In the genomic region with DNA sequence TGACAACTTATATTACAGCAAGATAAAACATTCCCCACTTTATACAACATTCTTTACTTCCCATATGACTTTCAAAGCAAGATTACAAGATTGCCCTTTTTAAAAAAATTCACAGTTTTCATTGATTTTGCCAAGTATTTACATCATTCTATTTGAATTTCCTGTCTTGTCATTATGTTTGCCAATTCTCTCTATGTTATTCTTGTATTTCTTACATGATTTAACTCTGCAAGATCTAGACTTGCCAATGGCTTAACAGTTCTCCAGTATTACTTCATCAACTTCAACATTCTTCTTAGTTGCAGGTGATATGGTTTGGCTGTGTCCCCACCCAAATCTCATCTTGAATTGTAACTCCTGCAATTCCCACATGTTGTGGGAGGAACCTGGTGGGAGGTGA, we compare ENCODE assay signal across 25 cellular contexts.
"Had no signal": no experiment of that assay in that cellular context is flagged by ENCODE, and none has a peak within 500 bp of the region (broad histone marks: within the 10 kb centered on the region; RNA-seq: fewer than 3 reads in every experiment).

No MANE protein-coding gene starts in this region.

- H3K4me1 Mint-ChIP-seq: activated CD4-positive, alpha-beta memory T cell treated with anti-CD3 and anti-CD28 coated beads, Interleukin-2, amount 10 ng/mL, durations not matched to agents 7 days and 5 days; activated CD8-positive, alpha-beta memory T cell treated with anti-CD3 and anti-CD28 coated beads, Interleukin-2, amount 10 ng/mL, durations not matched to agents 7 days and 5 days; activated naive CD8-positive, alpha-beta T cell treated with anti-CD3 and anti-CD28 coated beads for 36 hours; activated T-helper 17 cell treated with anti-CD3 and anti-CD28 coated beads, Interleukin-2, amount 50 U/mL, for 72 hours; central memory CD8-positive, alpha-beta T cell; nephron progenitor cell; stimulated activated naive B cell treated with anti-CD40 and anti-IgM and Interleukin-4, amounts not matched to agents 10 μg/mL and 1 μg/mL and 100 μg/mL, for 72 hours had no signal

- H3K9me3 ChIP-seq: sigmoid colon, thyroid gland had no signal

- H3K27ac Mint-ChIP-seq: activated CD4-positive, alpha-beta memory T cell treated with anti-CD3 and anti-CD28 coated beads, Interleukin-2, amount 10 ng/mL, durations not matched to agents 7 days and 5 days; activated CD8-positive, alpha-beta memory T cell treated with anti-CD3 and anti-CD28 coated beads, Interleukin-2, amount 10 ng/mL, durations not matched to agents 7 days and 5 days; activated naive CD8-positive, alpha-beta T cell treated with anti-CD3 and anti-CD28 coated beads for 36 hours; activated T-helper 17 cell treated with anti-CD3 and anti-CD28 coated beads, Interleukin-2, amount 50 U/mL, for 72 hours; nephron progenitor cell; stimulated activated naive B cell treated with anti-CD40 and anti-IgM and Interleukin-4, amounts not matched to agents 10 μg/mL and 1 μg/mL and 100 μg/mL, for 72 hours had no signal

- ATAC-seq: activated CD8-positive, alpha-beta memory T cell treated with anti-CD3 and anti-CD28 coated beads, Interleukin-2, amount 10 ng/mL, durations not matched to agents 7 days and 5 days; activated T-helper 17 cell treated with anti-CD3 and anti-CD28 coated beads, Interleukin-2, amount 50 U/mL, for 72 hours; stimulated activated naive B cell treated with anti-CD40 and anti-IgM and Interleukin-4, amounts not matched to agents 10 μg/mL and 1 μg/mL and 100 μg/mL, for 72 hours had no signal

- H3K36me3 Mint-ChIP-seq: activated CD8-positive, alpha-beta memory T cell treated with anti-CD3 and anti-CD28 coated beads, Interleukin-2, amount 10 ng/mL, durations not matched to agents 7 days and 5 days had no signal

- H3K27me3 Mint-ChIP-seq: activated CD4-positive, alpha-beta memory T cell treated with anti-CD3 and anti-CD28 coated beads, Interleukin-2, amount 10 ng/mL, durations not matched to agents 7 days and 5 days; activated CD8-positive, alpha-beta memory T cell treated with anti-CD3 and anti-CD28 coated beads, Interleukin-2, amount 10 ng/mL, durations not matched to agents 7 days and 5 days; activated naive CD8-positive, alpha-beta T cell treated with anti-CD3 and anti-CD28 coated beads for 36 hours; activated T-helper 17 cell treated with anti-CD3 and anti-CD28 coated beads, Interleukin-2, amount 50 U/mL, for 72 hours had no signal

- H3K27me3 ChIP-seq: brain microvascular endothelial cell, sigmoid colon, spleen, thyroid gland had no signal

- H3K4me1 ChIP-seq: sigmoid colon, spleen, thyroid gland had no signal

- DNase-seq: activated CD4-positive, alpha-beta memory T cell treated with anti-CD3 and anti-CD28 coated beads, Interleukin-2, amount 10 ng/mL, durations not matched to agents 7 days and 5 days; activated CD4-positive, alpha-beta T cell treated with anti-CD3 and anti-CD28 coated beads for 48 hours; activated CD4-positive, CD25-positive, alpha-beta regulatory T cell; activated CD8-positive, alpha-beta memory T cell treated with anti-CD3 and anti-CD28 coated beads, Interleukin-2, amount 10 ng/mL, durations not matched to agents 7 days and 5 days; activated naive CD4-positive, alpha-beta T cell; activated naive CD8-positive, alpha-beta T cell treated with anti-CD3 and anti-CD28 coated beads for 36 hours; amygdala; brain microvascular endothelial cell; cortex of kidney; effector CD4-positive, alpha-beta T cell; foreskin melanocyte; hypothalamus; nephron progenitor cell; nucleus accumbens; sigmoid colon; spleen; stimulated activated CD4-positive, alpha-beta T cell treated with anti-CD3 and anti-CD28 coated beads, Interleukin-4, amount 100 ng/mL, for 4 hours; stimulated activated naive B cell treated with anti-CD40 and anti-IgM and Interleukin-4, amounts not matched to agents 10 μg/mL and 1 μg/mL and 100 μg/mL, for 72 hours; T-helper 1 cell; T1000; thyroid gland had no signal

- H3K9me3 Mint-ChIP-seq: activated T-helper 17 cell treated with anti-CD3 and anti-CD28 coated beads, Interleukin-2, amount 50 U/mL, for 72 hours; central memory CD8-positive, alpha-beta T cell had no signal

- H3K4me3 ChIP-seq: lung, sigmoid colon, spleen, thyroid gland had no signal

- H3K36me3 ChIP-seq: brain microvascular endothelial cell, sigmoid colon, spleen, thyroid gland had no signal

- FAIRE-seq: keratinocyte had no signal

- H3K4me3 Mint-ChIP-seq: activated CD4-positive, alpha-beta memory T cell treated with anti-CD3 and anti-CD28 coated beads, Interleukin-2, amount 10 ng/mL, durations not matched to agents 7 days and 5 days; activated CD8-positive, alpha-beta memory T cell treated with anti-CD3 and anti-CD28 coated beads, Interleukin-2, amount 10 ng/mL, durations not matched to agents 7 days and 5 days; activated naive CD8-positive, alpha-beta T cell treated with anti-CD3 and anti-CD28 coated beads for 36 hours; activated T-helper 17 cell treated with anti-CD3 and anti-CD28 coated beads, Interleukin-2, amount 50 U/mL, for 72 hours; central memory CD8-positive, alpha-beta T cell; nephron progenitor cell; stimulated activated naive B cell treated with anti-CD40 and anti-IgM and Interleukin-4, amounts not matched to agents 10 μg/mL and 1 μg/mL and 100 μg/mL, for 72 hours had no signal

- H3K27ac ChIP-seq: brain microvascular endothelial cell, sigmoid colon, spleen, thyroid gland had no signal
